ENCODE assay signal across 15 cellular contexts in genomic region chr3:16388850-16389411, GRCh38.
DNase-seq lines count a peak whose midpoint lies in the region; ATAC-seq and TF ChIP-seq lines count a peak whose summit lies in the region.
"Had no signal": no experiment of that assay in that cellular context is flagged by ENCODE, and none has a peak within 500 bp of the region (broad histone marks: within the 10 kb centered on the region; RNA-seq: fewer than 3 reads in every experiment).

No MANE protein-coding gene starts in this region.

- H2AK9ac ChIP-seq in IMR-90 (replicated peaks; ENCODE audit: low read depth, low read length, poor library complexity), result no peak overlapping the region

- H3K27ac ChIP-seq in IMR-90 (ENCODE audit: insufficient read depth, low read length), result peak overlapping the region; percentile 48; the same call in 1 of the 2 replicates

- no peak overlapping the region for H3K9ac ChIP-seq in IMR-90 (ENCODE audit: low read depth, low read length)

- H4K8ac ChIP-seq in IMR-90 (ENCODE audit: low read depth in 2 of 2, low read length in 2 of 2), result 0 out of 4 replicates have a peak overlapping the region, but pooled peaks have one; percentile 20 to 61

- no peak overlapping the region for H2AK5ac ChIP-seq in IMR-90 (ENCODE audit: low read depth, low read length)

- H3K4me3 ChIP-seq in IMR-90 (ENCODE audit: insufficient read depth, low read depth, low read length), result no peak overlapping the region
- H3K4me3 ChIP-seq: HAP-1, MG63 had no signal

- H4K5ac ChIP-seq in IMR-90 (ENCODE audit: low read depth, low read length), result peak overlapping the region; percentile 18; the same call in 1 of the 2 replicates

- TF ChIP-seq POLR2A in IMR-90 (IDR thresholded peaks at IDR 0.05; ENCODE audit: low read depth, low read length), result no peak

- intact Hi-C loops in IMR-90 (cut with micrococcal nuclease), result loop anchor here (2.0 to 5.0 kb wide), 2 partner anchors 52 to 123 kb away; partner anchors contain the start of gene RFTN1
- intact Hi-C loops in sciatic nerve (cut with DNase I), result loop anchor here (10.0 kb wide), 1 partner anchor 126 kb away; the partner anchor contains the start of gene RFTN1

- H2BK20ac ChIP-seq in IMR-90 (ENCODE audit: low read depth, low read length), result peak overlapping the region; percentile 55; the same call in 1 of the 2 replicates

- no peak for TF ChIP-seq RAD21 in IMR-90 (IDR thresholded peaks at IDR 0.05; ENCODE audit: low read length)

- H3K4ac ChIP-seq in IMR-90 (ENCODE audit: low read depth, low read length), result peak overlapping the region; percentile 65; the same call in 1 of the 2 replicates

- peak; percentile 59 for ATAC-seq in IMR-90 (ENCODE audit: low read depth)
- ATAC-seq in sciatic nerve, result peak; percentile 84
- ATAC-seq in HG02798 (IDR thresholded peaks at IDR 0.05; ENCODE audit: poor library complexity, unreplicated experiment), result no peak

- in situ Hi-C loops in IMR-90 (cut with MboI; ENCODE audit: low sequenced_read_pairs), result no loop called here

- peaks cover 14% of the 10 kb centered on the region; the same call in 1 of the 2 replicates for H4K20me1 ChIP-seq in IMR-90 (ENCODE audit: insufficient read depth, low read length)

- peak overlapping the region; percentile 3; the same call in 1 of the 2 replicates for H4K91ac ChIP-seq in IMR-90 (ENCODE audit: insufficient read depth, low read depth, low read length)

- POLR2A ChIA-PET in IMR-90 (lab: Charles Lee; ENCODE audit: unreplicated experiment), result no interaction called here

- H2BK5ac ChIP-seq in IMR-90 (ENCODE audit: low read depth, low read length, poor library complexity, severe bottlenecking), result peak overlapping the region; percentile 81

- H2AFZ ChIP-seq in IMR-90 (replicated peaks; ENCODE audit: low read length, poor library complexity), result no peak overlapping the region

- peak overlapping the region; percentile 39; the same call in 1 of the 2 replicates for H3K23ac ChIP-seq in IMR-90 (ENCODE audit: low read depth, low read length)

- peak; percentile 36 for DNase-seq in AG20443 (ENCODE audit: low spot score)
- peak; percentile 78 for DNase-seq in IMR-90
- peak; percentile 97 for DNase-seq in fibroblast of peridontal ligament (ENCODE audit: extremely low read depth)
- no peak for DNase-seq in sciatic nerve (ENCODE audit: low spot score)
- DNase-seq in stimulated activated naive CD4-positive, alpha-beta T cell treated with Interleukin-2 at 50 U/mL for 16 hours (lab: John Stamatoyannopoulos, UW), result no peak
- no peak for DNase-seq in NCI-H446 treated with DMSO at 0.1 percent for 48 hours (lab: John Stamatoyannopoulos, UW)
- DNase-seq in NCI-H1417 treated with DMSO at 0.1 percent for 48 hours (lab: John Stamatoyannopoulos, UW), result no peak
- DNase-seq: activated CD4-positive, alpha-beta T cell treated with anti-CD3 and anti-CD28 coated beads, Interleukin-2, amount 10 ng/mL, durations not matched to agents 7 days and 5 days; effector memory CD4-positive, alpha-beta T cell; GDM1; MG63; NCI-H345; RPMI8226 had no signal

- H3K36me3 ChIP-seq in IMR-90 (ENCODE audit: control insufficient read depth, insufficient read depth, low read length), result 0 out of 2 replicates have a peak, but pooled peaks cover 3% of the 10 kb centered on the region
- H3K36me3 ChIP-seq: HAP-1, MG63 had no signal

- dilution Hi-C loops in IMR-90 (cut with HindIII; ENCODE audit: low sequenced_read_pairs, unreplicated experiment), result no loop called here

- no peak for TF ChIP-seq CTCF in IMR-90 (conservative IDR thresholded peaks at IDR 0.05; ENCODE audit: low read depth, low read length)

- WGBS in IMR-90 (ENCODE audit: extremely low coverage in 2 of 2, insufficient read length in 1 of 2), 2 experiments, result no CpG with 5 or more reads among the region's 3 CpGs

- H3K56ac ChIP-seq in IMR-90 (ENCODE audit: extremely low read depth, insufficient read depth, low read length), result no peak overlapping the region

- peak overlapping the region; percentile 88; the same call in 1 of the 2 replicates for H3K18ac ChIP-seq in IMR-90 (ENCODE audit: low read depth, low read length)

- peak overlapping the region; percentile 67; the same call in 1 of the 2 replicates for H2BK120ac ChIP-seq in IMR-90 (ENCODE audit: low read depth, low read length)

- no peaks in the 10 kb centered on the region for H3K27me3 ChIP-seq in IMR-90 (ENCODE audit: control insufficient read depth, insufficient read depth, low read length)
- H3K27me3 ChIP-seq: MG63 had no signal

- H3K79me1 ChIP-seq in IMR-90 (ENCODE audit: low read depth in 1 of 2, low read length in 2 of 2), result peaks cover 40 to 74% of the 10 kb centered on the region in 2 experiments

- H3K9me1 ChIP-seq in IMR-90 (ENCODE audit: insufficient read depth, low read length), result peaks cover 21% of the 10 kb centered on the region

- BruUV-seq in IMR-90 (replicated peaks; lab: Mats Ljungman, UMichigan), result no TSS peak

- peaks cover 38% of the 10 kb centered on the region for H3K4me1 ChIP-seq in IMR-90 (ENCODE audit: control insufficient read depth, insufficient read depth, low read length)
- H3K4me1 ChIP-seq: HAP-1 had no signal

- no peak overlapping the region for H2BK15ac ChIP-seq in IMR-90 (ENCODE audit: low read depth, low read length)

- H3K14ac ChIP-seq in IMR-90 (replicated peaks; ENCODE audit: low read depth, low read length), result peak overlapping the region; percentile 15; the same call in 1 of the 2 replicates

- CTCF ChIA-PET in IMR-90 (lab: Yijun Ruan, JAX), result no interaction called here

- H3K4me2 ChIP-seq in IMR-90 (ENCODE audit: low read depth, low read length), result peak overlapping the region; percentile 76; the same call in 1 of the 2 replicates

- no peaks in the 10 kb centered on the region for H3K9me3 ChIP-seq in IMR-90 (ENCODE audit: control insufficient read depth, insufficient read depth, low read length)
- H3K9me3 ChIP-seq: HAP-1, MG63 had no signal

TF ChIP-seq in IMR-90, 13 proteins besides CTCF, POLR2A, EP300 and RAD21:
- TF ChIP-seq MXI1 (IDR thresholded peaks at IDR 0.05; ENCODE audit: borderline replicate concordance, low read depth, low read length) (no peak), MAFK (IDR thresholded peaks at IDR 0.05; ENCODE audit: low read depth, low read length) (no peak), RFX5 (IDR thresholded peaks at IDR 0.05; ENCODE audit: low read depth, low read length) (no peak), BHLHE40 (IDR thresholded peaks at IDR 0.05; ENCODE audit: low read depth, low read length) (no peak), NFE2L2 (IDR thresholded peaks at IDR 0.05; ENCODE audit: low read depth, low read length) (no peak), SMC3 (IDR thresholded peaks at IDR 0.05; ENCODE audit: low read depth, low read length) (no peak), RCOR1 (IDR thresholded peaks at IDR 0.05; ENCODE audit: insufficient replicate concordance, low read length) (no peak), USF2 (IDR thresholded peaks at IDR 0.05; ENCODE audit: low read depth, low read length) (no peak), CEBPB (IDR thresholded peaks at IDR 0.05; ENCODE audit: low read depth, low read length) (no peak), MAZ (IDR thresholded peaks at IDR 0.05; ENCODE audit: borderline replicate concordance, low read depth, low read length) (no peak), FOS (IDR thresholded peaks at IDR 0.05; ENCODE audit: low read depth, low read length) (no peak), ELK1 (IDR thresholded peaks at IDR 0.05; ENCODE audit: borderline replicate concordance, low read depth, low read length) (no peak), CHD1 (IDR thresholded peaks at IDR 0.05; ENCODE audit: low read depth, low read length) (no peak)

Comparison
In these comparisons a context has a peak if more than half of its experiments do, and no peak if none do; other contexts are left out.
1. DNase-seq: peak in AG20443 (single experiment), IMR-90 (single experiment) and fibroblast of peridontal ligament (single experiment); none in sciatic nerve (single experiment), stimulated activated naive CD4-positive, alpha-beta T cell treated with Interleukin-2 at 50 U/mL for 16 hours (single experiment), NCI-H446 treated with DMSO at 0.1 percent for 48 hours (single experiment) and NCI-H1417 treated with DMSO at 0.1 percent for 48 hours (single experiment).